In the genomic region with DNA sequence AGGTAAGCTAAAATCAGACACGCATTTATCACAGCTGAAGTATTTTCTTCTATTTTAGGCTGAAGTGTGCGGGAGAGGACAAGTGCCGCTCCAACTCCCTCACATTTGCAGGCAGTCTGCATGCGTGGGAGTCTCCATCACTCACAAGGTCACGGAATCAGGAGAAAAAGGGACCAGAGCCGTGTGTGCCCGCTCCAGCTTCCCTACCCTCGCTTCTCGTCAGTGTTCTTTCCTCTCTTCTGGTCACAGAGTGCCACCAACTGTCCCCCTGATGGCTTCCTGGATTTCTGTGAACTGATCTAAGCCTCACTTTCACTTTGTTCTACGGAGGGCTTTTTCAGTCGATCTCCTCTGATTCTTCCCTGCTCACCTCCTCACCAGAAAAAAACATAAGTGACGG, we compare ENCODE assay signal across 8 cellular contexts.
A peak's percentile ranks its signal among the peaks of the same experiment; 100 is the strongest.
DNase-seq lines count a peak whose midpoint lies in the region; ATAC-seq and TF ChIP-seq lines count a peak whose summit lies in the region.

No MANE protein-coding gene starts in this region.

- peaks cover 6% of the 10 kb centered on the region for H3K9me3 Mint-ChIP-seq in dendritic cell treated with granulocyte-macrophage colony-stimulating factor and Interleukin-4, amounts not matched to agents 40 ng/mL and 50 ng/mL, for 4 days
- H3K9me3 Mint-ChIP-seq in mesothelial cell of epicardium, result peaks cover 17% of the 10 kb centered on the region

- H3K27ac ChIP-seq in prostate gland, result no peak overlapping the region

- H3K4me3 Mint-ChIP-seq in dendritic cell treated with granulocyte-macrophage colony-stimulating factor and Interleukin-4, amounts not matched to agents 40 ng/mL and 50 ng/mL, for 4 days, result peak overlapping the region; percentile 44
- H3K4me3 Mint-ChIP-seq in mesothelial cell of epicardium, result no peak overlapping the region

- H3K4me1 Mint-ChIP-seq in dendritic cell treated with granulocyte-macrophage colony-stimulating factor and Interleukin-4, amounts not matched to agents 40 ng/mL and 50 ng/mL, for 4 days (ENCODE audit: low read depth), result no peaks in the 10 kb centered on the region
- no peaks in the 10 kb centered on the region for H3K4me1 Mint-ChIP-seq in mesothelial cell of epicardium

- H3K36me3 ChIP-seq in prostate gland, result no peaks in the 10 kb centered on the region

- H3K27me3 ChIP-seq in prostate gland (replicated peaks; ENCODE audit: insufficient read depth), result no peaks in the 10 kb centered on the region

- intact Hi-C loops in dendritic cell treated with granulocyte-macrophage colony-stimulating factor and Interleukin-4, amounts not matched to agents 40 ng/mL and 50 ng/mL, for 4 days (cut with micrococcal nuclease), result no loop called here
- intact Hi-C loops in prostate gland (cut with DNase I), result no loop called here

- H3K4me3 ChIP-seq in prostate gland, result no peak overlapping the region

- H3K36me3 Mint-ChIP-seq in dendritic cell treated with granulocyte-macrophage colony-stimulating factor and Interleukin-4, amounts not matched to agents 40 ng/mL and 50 ng/mL, for 4 days (ENCODE audit: low read depth), result no peaks in the 10 kb centered on the region
- H3K36me3 Mint-ChIP-seq in mesothelial cell of epicardium, result no peaks in the 10 kb centered on the region

- no peaks in the 10 kb centered on the region for H3K27me3 Mint-ChIP-seq in dendritic cell treated with granulocyte-macrophage colony-stimulating factor and Interleukin-4, amounts not matched to agents 40 ng/mL and 50 ng/mL, for 4 days
- peaks cover 6% of the 10 kb centered on the region for H3K27me3 Mint-ChIP-seq in mesothelial cell of epicardium (ENCODE audit: low read depth)

- TF ChIP-seq POLR2A in GM18505 (IDR thresholded peaks at IDR 0.05; ENCODE audit: borderline replicate concordance, extremely low read depth, insufficient read depth, insufficient read length) (no peak), prostate gland (IDR thresholded peaks at IDR 0.05) (no peak)

- H3K4me1 ChIP-seq in prostate gland (replicated peaks), result no peaks in the 10 kb centered on the region

- no peak overlapping the region for H3K27ac Mint-ChIP-seq in dendritic cell treated with granulocyte-macrophage colony-stimulating factor and Interleukin-4, amounts not matched to agents 40 ng/mL and 50 ng/mL, for 4 days
- H3K27ac Mint-ChIP-seq in mesothelial cell of epicardium, result no peak overlapping the region

- ATAC-seq in GM18505 (IDR thresholded peaks at IDR 0.05; ENCODE audit: unreplicated experiment) (peak; percentile 59), HG02571 (IDR thresholded peaks at IDR 0.05; ENCODE audit: unreplicated experiment) (peak; percentile 65)

- H3K9me3 ChIP-seq in prostate gland, result no peaks in the 10 kb centered on the region

- DNase-seq in NCI-H460 (ENCODE audit: extremely low read depth, low read depth) (peak; percentile 47), NOMO-1 (lab: John Stamatoyannopoulos, UW; ENCODE audit: unreplicated experiment in 2 of 2) (no peak), mesothelial cell of epicardium (ENCODE audit: low spot score in 2 of 2, unreplicated experiment in 2 of 2) (no peak), prostate gland (ENCODE audit: low spot score) (no peak)
- no peak for DNase-seq in stimulated activated CD4-positive, alpha-beta T cell treated with anti-CD3 and anti-CD28 coated beads, Interleukin-4, amount 100 ng/mL, for 1 hour

- TF ChIP-seq CTCF in mesothelial cell of epicardium (IDR thresholded peaks at IDR 0.05; ENCODE audit: unreplicated experiment) (no peak), prostate gland (IDR thresholded peaks at IDR 0.05) (no peak)

- WGBS in prostate gland, result 48% methylated on average over 12 of the region's 12 CpGs
